In the genomic region with DNA sequence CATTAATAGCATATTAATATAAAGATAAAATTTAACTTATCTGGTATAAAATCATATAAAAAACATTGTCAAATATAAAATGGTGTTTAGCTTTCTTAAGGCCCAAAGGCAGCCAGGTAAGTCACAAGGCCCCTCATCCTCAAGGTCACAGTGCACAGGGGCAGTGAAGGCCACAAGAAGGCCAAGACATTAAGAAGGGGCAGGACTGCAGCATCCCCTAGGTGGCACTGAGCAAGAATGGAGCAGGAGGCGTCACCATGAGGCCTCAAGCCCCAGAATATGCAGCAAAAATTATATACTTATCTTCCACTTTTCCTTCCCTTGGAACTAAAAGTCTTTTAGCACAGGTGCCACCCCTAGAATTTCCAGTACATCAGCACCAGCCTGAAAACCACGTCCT, we compare ENCODE assay signal across 23 cellular contexts. TPM values are rescaled to one million over a fixed set of nuclear protein-coding genes. Genes with fewer than 3 reads are reported as not detected.
DNase-seq lines count a peak whose midpoint lies in the region; ATAC-seq, FAIRE-seq and TF ChIP-seq lines count a peak whose summit lies in the region.
"Had no signal": no experiment of that assay in that cellular context is flagged by ENCODE, and none has a peak within 500 bp of the region (broad histone marks: within the 10 kb centered on the region; RNA-seq: fewer than 3 reads in every experiment).

No MANE protein-coding gene starts in this region.

- POLR2A ChIA-PET in GM12878 (lab: Charles Lee), result no interaction called here

- ATAC-seq in GM12878, result peak; percentile 31; the same call in 1 of the 3 replicates
- no peak for ATAC-seq in GM18861 (IDR thresholded peaks at IDR 0.05; ENCODE audit: unreplicated experiment)
- ATAC-seq: T-helper 17 cell had no signal

- H3K4me1 ChIP-seq in H9 (ENCODE audit: insufficient read depth, low read length) (peaks cover 2% of the 10 kb centered on the region; the same call in 1 of the 2 replicates), GM12878 (ENCODE audit: control insufficient read depth, insufficient read depth, low read length) (no peaks in the 10 kb centered on the region)
- H3K4me1 ChIP-seq: HAP-1 had no signal

- no peak overlapping the region for H3K4me2 ChIP-seq in H9 (ENCODE audit: insufficient read depth, insufficient read length, low read length)
- no peak overlapping the region for H3K4me2 ChIP-seq in GM12878 (ENCODE audit: control insufficient read depth, insufficient read depth)
- H3K4me2 ChIP-seq: KMS-11 had no signal

- SMC1A ChIA-PET in GM12878 (lab: Charles Lee; ENCODE audit: uncharacterized antibody, unreplicated experiment), result no interaction called here

- no peak for TF ChIP-seq POLR2A in GM12878 (IDR thresholded peaks at IDR 0.05; ENCODE audit: low read depth, low read length)

- no peak overlapping the region for H4K91ac ChIP-seq in H9 (ENCODE audit: insufficient read length, low read depth, low read length)

- H3K9me3 ChIP-seq in H9 (ENCODE audit: control insufficient read depth, low read depth, low read length) (peaks cover 2% of the 10 kb centered on the region), GM12878 (replicated peaks; ENCODE audit: control insufficient read depth, insufficient read depth, low read length) (no peaks in the 10 kb centered on the region)
- H3K9me3 ChIP-seq: HAP-1 had no signal

- H4K20me1 ChIP-seq in H9 (ENCODE audit: control insufficient read depth, insufficient read depth, insufficient read length) (no peaks in the 10 kb centered on the region), GM12878 (ENCODE audit: control insufficient read depth, insufficient read depth) (no peaks in the 10 kb centered on the region)

- H3T11ph ChIP-seq in H9 (ENCODE audit: low read length), result no peak overlapping the region

- no peaks in the 10 kb centered on the region for H3K79me2 ChIP-seq in H9 (ENCODE audit: insufficient read depth, low read length)
- H3K79me2 ChIP-seq in GM12878 (ENCODE audit: control insufficient read depth, insufficient read depth, low read length), result no peaks in the 10 kb centered on the region

- no peak overlapping the region for H2BK12ac ChIP-seq in H9 (ENCODE audit: insufficient read length, low read depth, low read length)

- peaks cover 3% of the 10 kb centered on the region for H3K23me2 ChIP-seq in H9 (ENCODE audit: insufficient read length, low read depth, low read length, poor library complexity, severe bottlenecking)

- H3K4me3 ChIP-seq in GM12878, result no peak overlapping the region
- H3K4me3 ChIP-seq: HAP-1 had no signal

- RAD21 ChIA-PET in GM12878 (lab: Charles Lee; ENCODE audit: unreplicated experiment), result interaction anchor here (1.5 kb wide), 1 partner anchor 109 kb away, joined by 3 read pairs; no protein-coding TSS in a partner anchor

- in situ Hi-C loops in GM12878 (cut with MboI), result no loop called here

- no TSS peak for BruUV-seq in GM12878 (replicated peaks; lab: Mats Ljungman, UMichigan)

- H2AFZ ChIP-seq in H9 (ENCODE audit: low read length) (no peak overlapping the region), GM12878 (ENCODE audit: control insufficient read depth, low read depth, low read length) (no peak overlapping the region)

- no peak overlapping the region for H4K5ac ChIP-seq in H9 (ENCODE audit: insufficient read length, low read depth, low read length)

- TF ChIP-seq CTCF in GM12872 (IDR thresholded peaks at IDR 0.05; ENCODE audit: insufficient read depth, low read depth, low read length), result 0 out of 3 replicates have a peak, but pooled peaks have one; percentile 20
- peak; percentile 25; the same call in 1 of the 3 replicates for TF ChIP-seq CTCF in H9 (conservative IDR thresholded peaks at IDR 0.05)
- TF ChIP-seq CTCF in GM12878 (IDR thresholded peaks at IDR 0.05 in 2 of 3, conservative IDR thresholded peaks at IDR 0.05 in 1 of 3; ENCODE audit: control insufficient read depth in 2 of 3, extremely low read depth in 1 of 3, insufficient read depth in 1 of 3, low read depth in 3 of 3, low read length in 3 of 3), result peak in 1 of 3 experiments; percentile 11; a peak in 1 of 6 replicates
- TF ChIP-seq CTCF in nephron (IDR thresholded peaks at IDR 0.05; ENCODE audit: unreplicated experiment in 3 of 3), result no peak

- H3K23ac ChIP-seq in H9 (ENCODE audit: insufficient read length, low read depth, low read length), result no peak overlapping the region

- no peak overlapping the region for H2BK20ac ChIP-seq in H9 (ENCODE audit: low read depth, low read length, poor library complexity, severe bottlenecking)

- no peak overlapping the region for H2BK5ac ChIP-seq in H9 (ENCODE audit: insufficient read length, low read length)

- H3K27me3 ChIP-seq in H9 (ENCODE audit: insufficient read depth, low read length) (no peaks in the 10 kb centered on the region), GM12878 (replicated peaks in 1 of 2; ENCODE audit: control insufficient read depth in 2 of 2, insufficient read depth in 2 of 2, low read length in 1 of 2) (no peaks in the 10 kb centered on the region)

- no peak for TF ChIP-seq EP300 in GM12878 (IDR thresholded peaks at IDR 0.05; ENCODE audit: borderline replicate concordance in 1 of 2, control insufficient read depth in 1 of 2, low read depth in 2 of 2, low read length in 2 of 2)

- H3K27ac Mint-ChIP-seq in H9 (peak overlapping the region in 1 of 3 experiments; percentile 56; a peak in 2 of 7 replicates), nephron (peak overlapping the region in 2 of 3 experiments; percentile 6 to 24)
- H3K27ac Mint-ChIP-seq: CD14-positive monocyte had no signal

- no peaks in the 10 kb centered on the region for H3K79me1 ChIP-seq in H9 (ENCODE audit: insufficient read depth, low read depth, low read length, poor library complexity, severe bottlenecking)

- FAIRE-seq in GM12878 (lab: Jason Lieb, UNC), result no peak
- FAIRE-seq: GM19239 had no signal

- no peak overlapping the region for H4K8ac ChIP-seq in H9 (replicated peaks; ENCODE audit: insufficient read length, low read depth, low read length)

- CTCF ChIA-PET in GM12878 (lab: Yijun Ruan, JAX), result interaction anchor here (0.6 kb wide), 1 partner anchor 28 kb away, joined by 3 read pairs; no protein-coding TSS in a partner anchor

- H3K36me3 ChIP-seq in GM12878 (ENCODE audit: control insufficient read depth in 2 of 2, insufficient read depth in 2 of 2, low read length in 1 of 2), result no peaks in the 10 kb centered on the region
- H3K36me3 ChIP-seq: HAP-1 had no signal

- peaks cover 1% of the 10 kb centered on the region; the same call in 1 of the 2 replicates for H3K27me3 Mint-ChIP-seq in H9 (ENCODE audit: low read depth)
- no peaks in the 10 kb centered on the region for H3K27me3 Mint-ChIP-seq in nephron (ENCODE audit: low read depth)
- H3K27me3 Mint-ChIP-seq: T-helper 17 cell had no signal

- no peak overlapping the region for H3K18ac ChIP-seq in H9 (ENCODE audit: insufficient read length, low read depth, low read length)

- TF ChIP-seq RAD21 in GM12878 (IDR thresholded peaks at IDR 0.05; ENCODE audit: insufficient read depth, low read depth, low read length), result no peak

- H3K4ac ChIP-seq in H9 (ENCODE audit: low read depth, low read length), result no peak overlapping the region

- peaks cover 41 to 54% of the 10 kb centered on the region in 2 experiments for H3K9me3 Mint-ChIP-seq in H9
- H3K9me3 Mint-ChIP-seq in nephron, result no peaks in the 10 kb centered on the region

- WGBS in H9 (ENCODE audit: extremely low coverage, insufficient read length, low lambda C conversion rate), result no CpG with 5 or more reads among the region's 2 CpGs
- WGBS in GM12878 (ENCODE audit: insufficient coverage, insufficient replicate concordance, low lambda C conversion rate, missing lambda C conversion rate), result 52% methylated on average over 2 of the region's 2 CpGs

- H2BK120ac ChIP-seq in H9 (ENCODE audit: low read depth, low read length, poor library complexity, severe bottlenecking), result no peak overlapping the region

- peaks cover 67 to 71% of the 10 kb centered on the region in 2 experiments for H3K4me1 Mint-ChIP-seq in H9
- peaks cover 10% of the 10 kb centered on the region for H3K4me1 Mint-ChIP-seq in nephron

- H3K36me3 Mint-ChIP-seq in H9 (ENCODE audit: insufficient read depth in 1 of 3, low read depth in 3 of 3), result 0 out of 7 replicates have a peak, but pooled peaks cover 0 to 4% (median 0%) of the 10 kb centered on the region in 3 experiments
- no peaks in the 10 kb centered on the region for H3K36me3 Mint-ChIP-seq in nephron (ENCODE audit: low read depth)
- H3K36me3 Mint-ChIP-seq: CD14-positive monocyte had no signal

- H2BK15ac ChIP-seq in H9 (ENCODE audit: low read depth, low read length), result no peak overlapping the region

- H3K56ac ChIP-seq in H9 (ENCODE audit: insufficient read length, low read depth, low read length), result no peak overlapping the region

- no peak for DNase-seq in H9
- DNase-seq in GM12878 (ENCODE audit: low read depth, low spot score), result no peak
- no peak for DNase-seq in amniotic stem cell (lab: John Stamatoyannopoulos, UW)
- DNase-seq in GM19238 (ENCODE audit: insufficient read length, low spot score), result no peak
- DNase-seq: ACHN, AML-193, NCI-H1048, NCI-H146, NCI-H2081 treated with DMSO at 0.1 percent for 48 hours, NCI-H2227 treated with DMSO at 0.1 percent for 48 hours, NCI-H524, RPMI8226, SIG-M5, T-helper 17 cell had no signal

- no peak overlapping the region for H3K27ac ChIP-seq in H9 (ENCODE audit: insufficient read length, low read depth, low read length)
- H3K27ac ChIP-seq in GM12878 (ENCODE audit: control insufficient read depth, insufficient read depth), result no peak overlapping the region
- H3K27ac ChIP-seq: KMS-11 had no signal

- H2AK5ac ChIP-seq in H9 (ENCODE audit: insufficient read length, low read length), result no peak overlapping the region

- no peak overlapping the region for H3K14ac ChIP-seq in H9 (ENCODE audit: insufficient read depth, low read length)

- H3K4me3 Mint-ChIP-seq in H9 (no peak overlapping the region), nephron (no peak overlapping the region)
- H3K4me3 Mint-ChIP-seq: CD14-positive monocyte, T-helper 17 cell had no signal

- H3K9ac ChIP-seq in H9 (ENCODE audit: extremely low read depth, insufficient read length, low read length) (no peak overlapping the region), GM12878 (ENCODE audit: control insufficient read depth, insufficient read depth, low read length) (no peak overlapping the region)
- H3K9ac ChIP-seq: KMS-11 had no signal

- intact Hi-C loops in GM12878 (cut with micrococcal nuclease; ENCODE audit: unreplicated experiment), result no loop called here

RNA-seq across cellular contexts. Expression of gene MAGEA8, which starts 49.5 kb away (rescaled TPM):
- total RNA-seq in H9 (2021) (not detected in 2 replicates), GM12878 (2014; rRNA removed) (not detected in 2 replicates), GM12878 (2014; rRNA removed; fragmentation: Illumina TruSeq; extraction: Trizol) (not detected in 2 replicates), GM12878 (2021) (not detected in 2 replicates)
- 0.27 and 0.38 TPM in 2 replicates for total RNA-seq in GM12878 (2013; cell fraction: nucleolus; rRNA removed)
- polyA plus RNA-seq in GM12878 (2011; ENCODE audit: low read depth), result not detected
- polyA plus RNA-seq in GM12878 (2011; rRNA removed) (0.04 and 0.20 TPM in 2 replicates), GM12878 (2014; fragmentation: Illumina TruSeq; extraction: Trizol) (0.06 TPM in 1 of 2 replicates, not detected in the other), GM12878 (2014; fragmentation: Nextera tagmentation; extraction: Ambion mirVana) (under 1 TPM in 1 of 2 experiments, not detected in 1; 0.13 TPM), GM12878 (2014; rRNA removed) (not detected in 2 replicates), GM12878 (2016; fragmentation: Nextera tagmentation; extraction: Ambion mirVana) (not detected)
- 0.06 and 0.07 TPM in 2 replicates for polyA plus RNA-seq in GM12878 (2011; cell fraction: cytosol; rRNA removed)
- polyA plus RNA-seq in GM12878 (2011; cell fraction: nucleus; rRNA removed), result 0.09 and 0.12 TPM in 2 replicates
- not detected in 2 replicates for polyA plus RNA-seq in GM12878 (2012)
- 0.29 TPM in 1 of 2 replicates, not detected in the other for polyA minus RNA-seq in GM12878 (2011; rRNA and poly(A)+ RNA removed)
- polyA minus RNA-seq in GM12878 (2011; cell fraction: cytosol; rRNA and poly(A)+ RNA removed), result not detected in 2 replicates
- polyA minus RNA-seq in GM12878 (2011; cell fraction: nucleus; rRNA and poly(A)+ RNA removed), result not detected in 2 replicates
- total RNA-seq: G401, M059J, T-helper 17 cell had no signal
- polyA plus RNA-seq: CD14-positive monocyte had no signal

RNA-seq across cellular contexts. Expression of gene MAGEA9, which starts 49.7 kb away (rescaled TPM):
- 0.28 TPM in 1 of 2 replicates, not detected in the other for total RNA-seq in H9 (2021)
- total RNA-seq in GM12878 (2013; cell fraction: nucleolus; rRNA removed), result not detected in 2 replicates
- total RNA-seq in GM12878 (2014; rRNA removed), result not detected in 2 replicates
- not detected in 2 replicates for total RNA-seq in GM12878 (2014; rRNA removed; fragmentation: Illumina TruSeq; extraction: Trizol)
- not detected in 2 replicates for total RNA-seq in GM12878 (2021)
- not detected for polyA plus RNA-seq in GM12878 (2011; ENCODE audit: low read depth)
- not detected in 2 replicates for polyA plus RNA-seq in GM12878 (2011; rRNA removed)
- not detected in 2 replicates for polyA plus RNA-seq in GM12878 (2011; cell fraction: cytosol; rRNA removed)
- not detected in 2 replicates for polyA plus RNA-seq in GM12878 (2011; cell fraction: nucleus; rRNA removed)
- polyA plus RNA-seq in GM12878 (2012), result not detected in 2 replicates
- polyA plus RNA-seq in GM12878 (2014; fragmentation: Illumina TruSeq; extraction: Trizol), result 0.13 TPM in 1 of 2 replicates, not detected in the other
- not detected for polyA plus RNA-seq in GM12878 (2014; fragmentation: Nextera tagmentation; extraction: Ambion mirVana)
- polyA plus RNA-seq in GM12878 (2014; rRNA removed), result not detected in 2 replicates
- not detected for polyA plus RNA-seq in GM12878 (2016; fragmentation: Nextera tagmentation; extraction: Ambion mirVana)
- not detected in 2 replicates for polyA minus RNA-seq in GM12878 (2011; rRNA and poly(A)+ RNA removed)
- polyA minus RNA-seq in GM12878 (2011; cell fraction: cytosol; rRNA and poly(A)+ RNA removed), result not detected in 2 replicates
- not detected in 2 replicates for polyA minus RNA-seq in GM12878 (2011; cell fraction: nucleus; rRNA and poly(A)+ RNA removed)
- total RNA-seq: G401, M059J, T-helper 17 cell had no signal
- polyA plus RNA-seq: CD14-positive monocyte had no signal

RNA-seq across cellular contexts. Expression of gene HSFX1, which starts 57.6 kb away (rescaled TPM):
- 0.50 and 0.55 TPM in 2 replicates for total RNA-seq in H9 (2021)
- 5.7 and 5.8 TPM in 2 replicates for total RNA-seq in GM12878 (2013; cell fraction: nucleolus; rRNA removed)
- total RNA-seq in GM12878 (2014; rRNA removed), result 0.16 and 0.34 TPM in 2 replicates
- 0.09 and 0.14 TPM in 2 replicates for total RNA-seq in GM12878 (2014; rRNA removed; fragmentation: Illumina TruSeq; extraction: Trizol)
- total RNA-seq in GM12878 (2021), result 0.35 and 0.56 TPM in 2 replicates
- not detected for polyA plus RNA-seq in GM12878 (2011; ENCODE audit: low read depth)
- polyA plus RNA-seq in GM12878 (2011; rRNA removed), result 0.15 and 0.16 TPM in 2 replicates
- polyA plus RNA-seq in GM12878 (2011; cell fraction: cytosol; rRNA removed), result 0.07 and 0.12 TPM in 2 replicates
- 1.7 and 2.1 TPM in 2 replicates for polyA plus RNA-seq in GM12878 (2011; cell fraction: nucleus; rRNA removed)
- polyA plus RNA-seq in GM12878 (2012), result 0.11 and 0.18 TPM in 2 replicates
- polyA plus RNA-seq in GM12878 (2014; fragmentation: Illumina TruSeq; extraction: Trizol), result 0.10 TPM in 1 of 2 replicates, not detected in the other
- not detected for polyA plus RNA-seq in GM12878 (2014; fragmentation: Nextera tagmentation; extraction: Ambion mirVana)
- 0.06 and 0.25 TPM in 2 replicates for polyA plus RNA-seq in GM12878 (2014; rRNA removed)
- under 1 TPM in 1 of 2 experiments, not detected in 1; 0.09 TPM for polyA plus RNA-seq in GM12878 (2016; fragmentation: Nextera tagmentation; extraction: Ambion mirVana)
- polyA minus RNA-seq in GM12878 (2011; rRNA and poly(A)+ RNA removed), result 0.66 and 1.5 TPM in 2 replicates
- not detected in 2 replicates for polyA minus RNA-seq in GM12878 (2011; cell fraction: cytosol; rRNA and poly(A)+ RNA removed)
- polyA minus RNA-seq in GM12878 (2011; cell fraction: nucleus; rRNA and poly(A)+ RNA removed), result 0.38 and 1.2 TPM in 2 replicates
- polyA plus RNA-seq: CD14-positive monocyte had no signal

Comparison
In these comparisons a context has a peak if more than half of its experiments do, and no peak if none do; other contexts are left out.
1. CTCF ChIP-seq: peak in GM12872 (single experiment) and H9 (single experiment); none in nephron (0 of 3).